Comparison of ENCODE assay signal across 9 cellular contexts in the genomic region with DNA sequence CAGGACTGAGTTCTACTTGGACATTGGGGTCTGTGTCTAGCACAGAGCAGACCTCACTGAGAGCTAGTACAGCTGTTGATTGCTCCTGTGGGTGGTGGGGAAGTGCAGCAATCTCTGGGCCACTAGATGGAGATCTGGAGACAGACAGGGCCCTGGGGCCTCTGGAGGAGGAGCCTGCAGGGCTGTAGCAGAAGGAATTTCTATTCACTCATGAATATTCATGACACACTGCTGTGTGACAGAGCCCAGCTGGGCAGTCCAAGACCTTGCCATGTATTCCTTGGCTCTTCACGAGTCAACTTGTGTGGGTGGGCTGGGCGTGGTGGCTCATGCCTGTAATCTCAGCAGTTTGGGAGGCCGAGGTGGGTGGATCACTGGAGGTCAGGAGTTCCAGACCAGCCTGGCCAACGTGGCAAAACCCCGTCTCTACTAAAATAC. TPM values are rescaled to one million over a fixed set of nuclear protein-coding genes. Genes with fewer than 3 reads are reported as not detected.
DNase-seq lines count a peak whose midpoint lies in the region; ATAC-seq and TF ChIP-seq lines count a peak whose summit lies in the region.
"Had no signal": no experiment of that assay in that cellular context is flagged by ENCODE, and none has a peak within 500 bp of the region (broad histone marks: within the 10 kb centered on the region; RNA-seq: fewer than 3 reads in every experiment).

No MANE protein-coding gene starts in this region.

- no peak overlapping the region for H3K23ac ChIP-seq in trophoblast cell (ENCODE audit: low read length)

- H2AK5ac ChIP-seq in trophoblast cell (ENCODE audit: low read length), result no peak overlapping the region

- no CpG with 5 or more reads among the region's 5 CpGs for WGBS in gastroesophageal sphincter (ENCODE audit: low coverage in 1 of 2), 2 donors
- no CpG with 5 or more reads among the region's 5 CpGs for WGBS in trophoblast cell (ENCODE audit: extremely low coverage, insufficient coverage, insufficient read length)

- no peak for TF ChIP-seq POLR2A in gastroesophageal sphincter (IDR thresholded peaks at IDR 0.05)

- no peak for TF ChIP-seq EP300 in gastroesophageal sphincter (IDR thresholded peaks at IDR 0.05)

- no peak overlapping the region for H4K8ac ChIP-seq in trophoblast cell (ENCODE audit: low read depth, low read length)

- no peaks in the 10 kb centered on the region for H3K79me1 ChIP-seq in trophoblast cell (ENCODE audit: low read length)

- no peak overlapping the region for H2AFZ ChIP-seq in trophoblast cell (ENCODE audit: insufficient read depth, low read length, poor library complexity)

- H3K27ac Mint-ChIP-seq in activated naive CD4-positive, alpha-beta T cell treated with anti-CD3 and anti-CD28 coated beads, Interleukin-2, amount 10 ng/mL, durations not matched to agents 7 days and 5 days, result no peak overlapping the region

- peaks cover 0 to 28% (median 0%) of the 10 kb centered on the region in 3 donors for H3K4me1 ChIP-seq in gastroesophageal sphincter
- H3K4me1 ChIP-seq in trophoblast cell (ENCODE audit: control insufficient read depth in 1 of 2, insufficient read depth in 2 of 2, low read length in 2 of 2), result no peaks in the 10 kb centered on the region
- H3K4me1 ChIP-seq: gastrocnemius medialis had no signal

- H3K79me2 ChIP-seq in trophoblast cell (ENCODE audit: control insufficient read depth, insufficient read depth, low read length, poor library complexity), result no peaks in the 10 kb centered on the region

- H3K36me3 ChIP-seq in gastroesophageal sphincter (peaks cover 0 to 100% of the 10 kb centered on the region in 2 donors), trophoblast cell (ENCODE audit: control insufficient read depth in 1 of 2, insufficient read depth in 2 of 2, low read length in 2 of 2) (peaks cover 57 to 68% of the 10 kb centered on the region in 2 experiments)

- H4K91ac ChIP-seq in trophoblast cell (ENCODE audit: low read depth, low read length), result no peak overlapping the region

- DNase-seq in activated naive CD4-positive, alpha-beta T cell treated with anti-CD3 and anti-CD28 coated beads, Interleukin-2, amount 10 ng/mL, durations not matched to agents 7 days and 5 days, result peak; percentile 29
- DNase-seq in activated naive CD4-positive, alpha-beta T cell (lab: John Stamatoyannopoulos, UW), result no peak
- peak; percentile 84 for DNase-seq in MV-4-11 (lab: John Stamatoyannopoulos, UW)
- peak; percentile 52 to 65 for DNase-seq in trophoblast cell
- DNase-seq in NCI-H1930 (lab: John Stamatoyannopoulos, UW), result no peak
- DNase-seq: gastrocnemius medialis had no signal

- no peak overlapping the region for H3K18ac ChIP-seq in trophoblast cell (ENCODE audit: low read length)

- H2BK12ac ChIP-seq in trophoblast cell (ENCODE audit: low read length), result no peak overlapping the region

- H3K4me1 Mint-ChIP-seq in activated naive CD4-positive, alpha-beta T cell treated with anti-CD3 and anti-CD28 coated beads, Interleukin-2, amount 10 ng/mL, durations not matched to agents 7 days and 5 days, result peaks cover 21% of the 10 kb centered on the region

- H3K9ac ChIP-seq in trophoblast cell (ENCODE audit: low read length), result no peak overlapping the region

- no peaks in the 10 kb centered on the region for H3K9me3 ChIP-seq in gastroesophageal sphincter
- H3K9me3 ChIP-seq in trophoblast cell (ENCODE audit: insufficient read depth, low read depth, low read length), result no peaks in the 10 kb centered on the region
- H3K9me3 ChIP-seq: gastrocnemius medialis had no signal

- TF ChIP-seq CTCF in WI38 (IDR thresholded peaks at IDR 0.05; ENCODE audit: low read depth, low read length) (peak; percentile 87), gastroesophageal sphincter (IDR thresholded peaks at IDR 0.05) (peak in 3 of 4 experiments; percentile 15 to 35 (median 27))

- no peak overlapping the region for H3K4me3 Mint-ChIP-seq in activated naive CD4-positive, alpha-beta T cell treated with anti-CD3 and anti-CD28 coated beads, Interleukin-2, amount 10 ng/mL, durations not matched to agents 7 days and 5 days

- no peak overlapping the region for H3K4ac ChIP-seq in trophoblast cell (ENCODE audit: low read depth, low read length)

- H3K27me3 ChIP-seq in gastroesophageal sphincter (no peaks in the 10 kb centered on the region), trophoblast cell (ENCODE audit: insufficient read depth, low read length) (no peaks in the 10 kb centered on the region)
- H3K27me3 ChIP-seq: gastrocnemius medialis had no signal

- no peak overlapping the region for H3K27ac ChIP-seq in gastroesophageal sphincter
- no peak overlapping the region for H3K27ac ChIP-seq in trophoblast cell (ENCODE audit: low read depth, low read length)
- H3K27ac ChIP-seq: gastrocnemius medialis had no signal

- no peaks in the 10 kb centered on the region for H3K9me3 Mint-ChIP-seq in activated naive CD4-positive, alpha-beta T cell treated with anti-CD3 and anti-CD28 coated beads, Interleukin-2, amount 10 ng/mL, durations not matched to agents 7 days and 5 days

- ATAC-seq in gastroesophageal sphincter, result peak; percentile 89
- no peak for ATAC-seq in GM21390 (IDR thresholded peaks at IDR 0.05; ENCODE audit: unreplicated experiment)

- H3K36me3 Mint-ChIP-seq in activated naive CD4-positive, alpha-beta T cell treated with anti-CD3 and anti-CD28 coated beads, Interleukin-2, amount 10 ng/mL, durations not matched to agents 7 days and 5 days, result peaks cover 43% of the 10 kb centered on the region

- H4K12ac ChIP-seq in trophoblast cell (ENCODE audit: low read depth, low read length), result no peak overlapping the region

- H3K4me3 ChIP-seq in WI38 (ENCODE audit: low read depth, low read length), result no peak overlapping the region
- H3K4me3 ChIP-seq in gastroesophageal sphincter, result no peak overlapping the region
- H3K4me3 ChIP-seq in trophoblast cell (ENCODE audit: low read depth, low read length), result no peak overlapping the region
- H3K4me3 ChIP-seq: gastrocnemius medialis had no signal

- H3K27me3 Mint-ChIP-seq in activated naive CD4-positive, alpha-beta T cell treated with anti-CD3 and anti-CD28 coated beads, Interleukin-2, amount 10 ng/mL, durations not matched to agents 7 days and 5 days, result no peaks in the 10 kb centered on the region

- no peak overlapping the region for H2BK120ac ChIP-seq in trophoblast cell (ENCODE audit: insufficient read depth, low read length, poor library complexity)

- no peak overlapping the region for H2BK5ac ChIP-seq in trophoblast cell (ENCODE audit: low read depth, low read length, poor library complexity)

- no peak overlapping the region for H3K14ac ChIP-seq in trophoblast cell (ENCODE audit: low read length)

- H3K4me2 ChIP-seq in trophoblast cell (ENCODE audit: low read length), result no peak overlapping the region

- CTCF ChIA-PET in activated naive CD4-positive, alpha-beta T cell treated with anti-CD3 and anti-CD28 coated beads, Interleukin-2, amount 10 ng/mL, durations not matched to agents 7 days and 5 days (lab: Charles Lee), result interaction anchor here (1.1 to 1.7 kb wide), 3 partner anchors 9 to 179 kb away, joined by 3 to 7 read pairs (median 4); no protein-coding TSS in a partner anchor

RNA-seq across cellular contexts. Expression of a gene that starts 37.5 kb away (rescaled TPM):
- 10 to 100 TPM; 18.6 to 57.4 (median 35.2) TPM for total RNA-seq in gastroesophageal sphincter
- 48.0 and 52.2 TPM in 2 replicates for polyA plus RNA-seq in trophoblast cell (2013)

RNA-seq across cellular contexts. Expression of a gene that starts 37.6 kb away (rescaled TPM):
- total RNA-seq in gastroesophageal sphincter, result 10 to 100 TPM; 15.9 to 24.0 (median 19.2) TPM
- polyA plus RNA-seq in trophoblast cell (2013), result 9.8 and 10.7 TPM in 2 replicates

RNA-seq across cellular contexts. Expression of a gene that starts 54.8 kb away (rescaled TPM):
- 10 to 100 TPM; 22.7 to 48.5 (median 33.2) TPM for total RNA-seq in gastroesophageal sphincter
- polyA plus RNA-seq in trophoblast cell (2013), result 29.5 and 31.8 TPM in 2 replicates

Comparison
In these comparisons a context has a peak if more than half of its experiments do, and no peak if none do; other contexts are left out.
1. DNase-seq: peak in activated naive CD4-positive, alpha-beta T cell treated with anti-CD3 and anti-CD28 coated beads, Interleukin-2, amount 10 ng/mL, durations not matched to agents 7 days and 5 days (single experiment), MV-4-11 (single experiment) and trophoblast cell (2 of 2); none in activated naive CD4-positive, alpha-beta T cell (0 of 4) and NCI-H1930 (0 of 2).